ENCODE assay signal across 8 cellular contexts in the genomic region with DNA sequence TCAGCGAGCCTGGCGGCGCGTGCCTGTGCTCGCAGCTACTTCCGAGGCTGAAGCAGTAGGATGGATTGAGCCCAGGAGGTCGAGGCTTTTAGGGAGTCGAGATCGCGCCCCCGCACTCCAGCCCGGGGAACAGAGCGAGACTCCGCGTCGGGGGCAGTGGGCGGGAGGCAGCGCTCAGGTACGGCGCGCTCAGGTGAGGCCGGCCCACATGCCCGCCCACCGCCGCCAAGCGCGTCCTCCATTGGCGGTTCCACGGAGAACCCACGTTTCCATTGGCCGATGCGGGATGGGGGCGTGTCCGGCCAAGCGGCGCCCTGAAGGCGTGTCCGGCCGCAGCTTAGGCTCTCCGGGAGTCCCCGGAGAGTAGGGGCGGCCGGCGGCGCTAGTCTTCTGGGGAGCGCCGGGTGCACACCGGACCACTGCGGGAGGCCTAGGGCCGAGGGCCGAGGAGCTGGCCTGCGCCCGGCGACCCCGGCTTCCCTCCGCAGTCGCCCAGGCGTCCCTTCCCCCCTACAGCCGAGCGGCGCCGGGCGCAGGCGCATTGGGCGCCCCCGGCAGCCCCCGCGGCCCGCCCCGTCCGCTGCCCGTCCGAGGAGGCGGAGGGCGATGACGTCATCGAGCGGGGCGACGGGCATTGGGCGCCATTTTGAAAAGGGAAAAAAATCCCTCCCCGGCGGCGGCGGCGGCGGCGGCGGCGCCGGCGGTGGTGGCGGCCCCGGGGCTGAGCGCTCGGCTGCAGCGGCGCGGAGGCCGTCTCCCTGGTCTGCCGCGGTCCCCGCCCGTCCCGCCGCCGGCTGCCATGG. TPM values are rescaled to one million over a fixed set of nuclear protein-coding genes. Genes with fewer than 3 reads are reported as not detected.
A peak's percentile ranks its signal among the peaks of the same experiment; 100 is the strongest.
DNase-seq lines count a peak whose midpoint lies in the region; ATAC-seq, FAIRE-seq and TF ChIP-seq lines count a peak whose summit lies in the region.

A gene (plus strand): TSS at position 659 of the 803 bp plus-strand sequence. CDS start 141 bp downstream, at position 800.

- H3K27ac ChIP-seq in keratinocyte (ENCODE audit: control insufficient read depth, insufficient read depth, low read length): peak within 1 kb of the TSS; percentile 86

- peak within 1 kb of the TSS; percentile 90 for H2AFZ ChIP-seq in keratinocyte (ENCODE audit: control insufficient read depth, low read length)

- DNase-seq in AG08396 (ENCODE audit: low spot score) (peak; percentile 100), NCI-H345 (lab: John Stamatoyannopoulos, UW) (peak; percentile 93), cerebellar cortex (ENCODE audit: low spot score) (peak; percentile 94), keratinocyte (ENCODE audit: low read depth, low spot score) (peak; percentile 42)
- DNase-seq in activated CD4-positive, CD25-positive, alpha-beta regulatory T cell treated with anti-CD3 and anti-CD28 coated beads, Interleukin-2, amount 50 U/mL, for 72 hours: peak; percentile 96
- peak; percentile 92 to 94 for DNase-seq in stimulated activated CD4-positive, alpha-beta T cell treated with anti-CD3 and anti-CD28 coated beads, Interleukin-15, amount 100 ng/mL, for 1 hour (ENCODE audit: low read depth in 1 of 2, low spot score in 1 of 2)

- TF ChIP-seq POLR2A in GM18951 (IDR thresholded peaks at IDR 0.05; ENCODE audit: extremely low read depth, insufficient read depth, insufficient read length): peak; percentile 59

- dilution Hi-C loops in keratinocyte (cut with MboI; ENCODE audit: extremely low pct_ligation_motif_present, low sequenced_read_pairs): no loop called here

- no peaks in the 10 kb centered on the region for H3K9me1 ChIP-seq in keratinocyte (ENCODE audit: control insufficient read depth, extremely low read depth, insufficient read depth, low read length)

- peaks cover 22% of the 10 kb centered on the region for H3K4me1 ChIP-seq in keratinocyte (ENCODE audit: control insufficient read depth, extremely low read depth, insufficient read depth, low read length)

- peak; percentile 91 for ATAC-seq in HG03175 (IDR thresholded peaks at IDR 0.05; ENCODE audit: unreplicated experiment)

- H3K9ac ChIP-seq in keratinocyte (ENCODE audit: control insufficient read depth, extremely low read depth, insufficient read depth, low read length): peak within 1 kb of the TSS; percentile 94

- H3K9me3 ChIP-seq in keratinocyte (ENCODE audit: control insufficient read depth, low read depth, low read length): no peaks in the 10 kb centered on the region

- peak within 1 kb of the TSS; percentile 77 to 85 (median 85) for H3K4me3 ChIP-seq in keratinocyte (ENCODE audit: control insufficient read depth in 2 of 3, extremely low read depth in 1 of 3, insufficient read depth in 2 of 3, low read depth in 1 of 3, low read length in 3 of 3)

- H3K79me2 ChIP-seq in keratinocyte (ENCODE audit: control insufficient read depth, insufficient read depth, low read length): peaks cover 37% of the 10 kb centered on the region

- no peaks in the 10 kb centered on the region for H3K27me3 ChIP-seq in keratinocyte (ENCODE audit: control insufficient read depth, extremely low read depth, insufficient read depth, low read length)

- H3K4me2 ChIP-seq in keratinocyte (ENCODE audit: control insufficient read depth, extremely low read depth, insufficient read depth, low read depth, low read length): peak within 1 kb of the TSS; percentile 98

- FAIRE-seq in keratinocyte (lab: Jason Lieb, UNC): no peak

- in situ Hi-C loops in GM18951 (cut with MboI; ENCODE audit: low sequenced_read_pairs, unreplicated experiment): no loop called here

- TF ChIP-seq CTCF in keratinocyte (optimal IDR thresholded peaks at IDR 0.05 in 1 of 3, IDR thresholded peaks at IDR 0.05 in 1 of 3, conservative IDR thresholded peaks at IDR 0.05 in 1 of 3; ENCODE audit: extremely low read depth in 1 of 3, insufficient read depth in 2 of 3, low read length in 3 of 3): no peak

- peaks cover 8% of the 10 kb centered on the region for H4K20me1 ChIP-seq in keratinocyte (ENCODE audit: control insufficient read depth, extremely low read depth, insufficient read depth, low read length)

- H3K36me3 ChIP-seq in keratinocyte (ENCODE audit: control insufficient read depth in 2 of 2, extremely low read depth in 1 of 2, insufficient read depth in 2 of 2, low read length in 2 of 2): peaks cover 1 to 2% of the 10 kb centered on the region in 2 experiments

RNA-seq across cellular contexts. Expression of the gene that starts here (rescaled TPM):
- 37.7 to 49.1 TPM (median 42.4 TPM) in 3 replicates for polyA plus RNA-seq in keratinocyte
- 21.4 TPM for polyA plus RNA-seq in keratinocyte (2011; ENCODE audit: low read depth)
- 42.4 and 43.6 TPM in 2 replicates for polyA plus RNA-seq in keratinocyte (2011; cell fraction: cytosol; rRNA removed)
- 50.5 and 54.4 TPM in 2 replicates for polyA plus RNA-seq in keratinocyte (2011; cell fraction: nucleus; rRNA removed)
- polyA plus RNA-seq in keratinocyte (2012; ENCODE audit: low replicate concordance): 30.2 and 33.7 TPM in 2 replicates
- polyA minus RNA-seq in keratinocyte: 45.4 to 48.3 TPM (median 46.3 TPM) in 3 replicates
- 26.5 TPM for polyA minus RNA-seq in keratinocyte (2011; cell fraction: cytosol; rRNA and poly(A)+ RNA removed)
- 15.2 and 28.3 TPM in 2 replicates for polyA minus RNA-seq in keratinocyte (2011; cell fraction: nucleus; rRNA and poly(A)+ RNA removed)

Comparison
In these comparisons a context has a peak if more than half of its experiments do, and no peak if none do; other contexts are left out.
1. Peak in every context shown above with its lines: DNase-seq, ATAC-seq, H3K4me3 ChIP-seq and H3K27ac ChIP-seq.
2. DNase-seq: peak in every context shown above with its lines; median percentile 100 in AG08396; 96 in activated CD4-positive, CD25-positive, alpha-beta regulatory T cell treated with anti-CD3 and anti-CD28 coated beads, Interleukin-2, amount 50 U/mL, for 72 hours; 94 in cerebellar cortex; 93 in NCI-H345; 93 in stimulated activated CD4-positive, alpha-beta T cell treated with anti-CD3 and anti-CD28 coated beads, Interleukin-15, amount 100 ng/mL, for 1 hour; 42 in keratinocyte.